Comparison of ENCODE assay signal across 8 cellular contexts in the genomic region with DNA sequence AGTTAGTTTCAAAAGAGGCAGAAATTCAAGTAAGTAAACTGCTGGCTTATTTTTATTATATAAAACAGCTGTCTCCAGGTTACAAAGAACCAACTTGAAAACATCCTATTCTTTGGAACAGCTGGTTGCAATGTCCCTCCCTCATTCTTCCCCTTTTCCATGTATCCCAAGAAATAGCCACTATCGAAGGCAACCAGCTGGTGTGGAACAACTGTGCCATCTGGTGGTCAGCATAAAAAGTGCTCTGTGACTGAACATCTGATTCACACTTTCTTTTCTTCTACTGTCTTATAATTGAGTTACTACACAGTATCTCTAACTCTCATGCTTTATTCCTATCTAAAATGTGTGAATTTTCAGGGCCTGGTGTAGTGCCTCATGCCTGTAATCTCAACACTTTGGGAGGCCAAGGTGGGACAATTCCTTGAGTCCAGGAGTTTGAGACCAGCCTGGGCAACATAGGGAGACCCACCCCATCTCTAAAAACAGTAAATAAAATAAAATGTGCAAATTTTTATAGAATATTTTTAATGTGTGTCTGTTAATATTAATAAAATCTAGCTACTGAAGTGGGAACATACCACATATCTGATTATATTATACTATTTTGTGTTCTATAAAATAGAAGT. TPM values are rescaled to one million over a fixed set of nuclear protein-coding genes. Genes with fewer than 3 reads are reported as not detected.
DNase-seq lines count a peak whose midpoint lies in the region; ATAC-seq and TF ChIP-seq lines count a peak whose summit lies in the region.

No MANE protein-coding gene starts in this region.

- DNase-seq in 8988T (peak; percentile 18), GM06990 (ENCODE audit: extremely low read depth, insufficient read length) (no peak), NCI-H1417 treated with DMSO at 0.1 percent for 48 hours (lab: John Stamatoyannopoulos, UW) (peak; percentile 11), T1000 (lab: John Stamatoyannopoulos, UW) (peak; percentile 6), dedifferentiated amniotic fluid mesenchymal stem cell (ENCODE audit: extremely low spot score) (peak; percentile 77), left lung (no peak)
- DNase-seq in stimulated activated naive CD8-positive, alpha-beta T cell treated with anti-CD3 and anti-CD28 coated beads, Interleukin-15, Interleukin-2, amounts not matched to agents 100 U/mL and 50 U/mL, for 24 hours: peak; percentile 54

- intact Hi-C loops in left lung (cut with DNase I): no loop called here

- H3K36me3 ChIP-seq in GM06990 (ENCODE audit: control insufficient read depth, insufficient read depth, low read length) (no peaks in the 10 kb centered on the region; the same call in none of the 2 replicates), left lung (peaks cover 0 to 25% of the 10 kb centered on the region in 2 donors)

- ATAC-seq in left lung (peak; percentile 92), HG03439 (IDR thresholded peaks at IDR 0.05; ENCODE audit: unreplicated experiment) (no peak)
- ATAC-seq in stimulated activated naive CD8-positive, alpha-beta T cell treated with anti-CD3 and anti-CD28 coated beads, Interleukin-15, Interleukin-2, amounts not matched to agents 100 U/mL and 50 U/mL, for 24 hours: no peak

- H3K27me3 ChIP-seq in GM06990 (replicated peaks; ENCODE audit: control insufficient read depth, insufficient read depth, low read length) (no peaks in the 10 kb centered on the region), left lung (no peaks in the 10 kb centered on the region)

- TF ChIP-seq CTCF in GM06990 (IDR thresholded peaks at IDR 0.05; ENCODE audit: insufficient read depth, low read length, poor library complexity, severe bottlenecking) (peak; percentile 82), left lung (IDR thresholded peaks at IDR 0.05) (peak; percentile 66 to 86)

- H3K27ac ChIP-seq in left lung: no peak overlapping the region

- H3K9me3 ChIP-seq in left lung: no peaks in the 10 kb centered on the region

- no peak overlapping the region for H3K4me3 ChIP-seq in GM06990 (replicated peaks; ENCODE audit: low read depth, low read length)
- no peak overlapping the region for H3K4me3 ChIP-seq in left lung

- H3K4me1 ChIP-seq in left lung: peaks cover 0 to 48% of the 10 kb centered on the region in 2 donors

RNA-seq across cellular contexts. Expression of gene OSBPL11, which starts 9.6 kb away (rescaled TPM):
- 10 to 100 TPM; 17.9 to 26.2 TPM for total RNA-seq in left lung

Comparison
In these comparisons a context has a peak if more than half of its experiments do, and no peak if none do; other contexts are left out.
1. DNase-seq: peak in 8988T (single experiment), NCI-H1417 treated with DMSO at 0.1 percent for 48 hours (single experiment), T1000 (single experiment), dedifferentiated amniotic fluid mesenchymal stem cell (single experiment) and stimulated activated naive CD8-positive, alpha-beta T cell treated with anti-CD3 and anti-CD28 coated beads, Interleukin-15, Interleukin-2, amounts not matched to agents 100 U/mL and 50 U/mL, for 24 hours (single experiment); none in GM06990 (single experiment) and left lung (0 of 2).